ENCODE assay signal across 27 cellular contexts in the genomic region with DNA sequence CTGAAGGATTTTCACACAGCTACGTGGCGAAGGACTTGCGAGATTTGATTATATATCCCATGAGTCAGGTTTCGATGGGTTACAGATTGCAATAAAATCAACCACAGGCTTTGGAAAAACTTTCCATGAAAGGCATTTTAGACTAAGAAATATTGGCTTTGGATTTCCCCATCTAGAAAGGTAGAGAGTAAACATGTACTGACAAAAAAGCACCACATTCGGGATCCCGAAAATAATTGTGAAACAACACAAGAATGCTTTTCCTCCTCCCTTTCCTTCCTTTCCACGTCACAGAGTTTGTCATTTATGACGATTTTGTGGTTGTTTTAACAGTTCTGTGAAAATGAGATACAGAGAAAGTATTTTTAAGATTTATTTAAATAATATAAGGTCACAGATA. TPM values are rescaled to one million over a fixed set of nuclear protein-coding genes. Genes with fewer than 3 reads are reported as not detected.
DNase-seq lines count a peak whose midpoint lies in the region; ATAC-seq and TF ChIP-seq lines count a peak whose summit lies in the region.
"Had no signal": no experiment of that assay in that cellular context is flagged by ENCODE, and none has a peak within 500 bp of the region (broad histone marks: within the 10 kb centered on the region; RNA-seq: fewer than 3 reads in every experiment).

No MANE protein-coding gene starts in this region.

- H3K27me3 Mint-ChIP-seq in MCF 10A (ENCODE audit: insufficient read depth, unreplicated experiment) (no peaks in the 10 kb centered on the region), HFFc6 (ENCODE audit: insufficient read depth) (peaks cover 15% of the 10 kb centered on the region)

- in situ Hi-C loops in mammary epithelial cell (cut with MboI; ENCODE audit: low sequenced_read_pairs in 2 of 2), result no loop called here

- ATAC-seq in sciatic nerve, result no peak
- ATAC-seq: activated CD8-positive, alpha-beta memory T cell treated with anti-CD3 and anti-CD28 coated beads, Interleukin-2, amount 10 ng/mL, durations not matched to agents 7 days and 5 days; esophagus mucosa; stimulated activated naive CD8-positive, alpha-beta T cell treated with anti-CD3 and anti-CD28 coated beads, Interleukin-15, amount 100 ng/mL, for 72 hours had no signal

- H3K36me3 Mint-ChIP-seq in MCF 10A (ENCODE audit: insufficient read depth, unreplicated experiment) (peaks cover 5% of the 10 kb centered on the region), HFFc6 (ENCODE audit: low read depth) (no peaks in the 10 kb centered on the region; the same call in 1 of the 2 replicates)
- H3K36me3 Mint-ChIP-seq: activated CD8-positive, alpha-beta memory T cell treated with anti-CD3 and anti-CD28 coated beads, Interleukin-2, amount 10 ng/mL, durations not matched to agents 7 days and 5 days; activated naive CD4-positive, alpha-beta T cell treated with anti-CD3 and anti-CD28 coated beads, Interleukin-2, amount 10 ng/mL, durations not matched to agents 7 days and 5 days had no signal

- H3K4me1 Mint-ChIP-seq in MCF 10A (ENCODE audit: insufficient read depth, unreplicated experiment) (peaks cover 47% of the 10 kb centered on the region), HFFc6 (ENCODE audit: low read depth) (peaks cover 50% of the 10 kb centered on the region)
- H3K4me1 Mint-ChIP-seq: activated CD8-positive, alpha-beta memory T cell treated with anti-CD3 and anti-CD28 coated beads, Interleukin-2, amount 10 ng/mL, durations not matched to agents 7 days and 5 days; activated naive CD4-positive, alpha-beta T cell treated with anti-CD3 and anti-CD28 coated beads, Interleukin-2, amount 10 ng/mL, durations not matched to agents 7 days and 5 days; stimulated activated naive CD8-positive, alpha-beta T cell treated with anti-CD3 and anti-CD28 coated beads, Interleukin-15, amount 100 ng/mL, for 72 hours had no signal

- POLR2A ChIA-PET in MCF 10A (lab: Yijun Ruan, JAX), result interaction anchor here (0.8 to 1.8 kb wide), 4 partner anchors 9 to 322 kb away, joined by 3 to 5 read pairs (median 4); no protein-coding TSS in a partner anchor

- H3K4me1 ChIP-seq in mammary epithelial cell (ENCODE audit: insufficient read depth, low read length), result peaks cover 18% of the 10 kb centered on the region
- peaks cover 13% of the 10 kb centered on the region for H3K4me1 ChIP-seq in smooth muscle cell (ENCODE audit: low read depth)

- H4K20me1 ChIP-seq in mammary epithelial cell (ENCODE audit: insufficient read depth, low read length) (no peaks in the 10 kb centered on the region), smooth muscle cell (ENCODE audit: low read depth) (peaks cover 1% of the 10 kb centered on the region)

- H3K9me3 Mint-ChIP-seq in MCF 10A (ENCODE audit: unreplicated experiment) (no peaks in the 10 kb centered on the region), HFFc6 (no peaks in the 10 kb centered on the region)
- H3K9me3 Mint-ChIP-seq: activated naive CD4-positive, alpha-beta T cell treated with anti-CD3 and anti-CD28 coated beads, Interleukin-2, amount 10 ng/mL, durations not matched to agents 7 days and 5 days; stimulated activated naive CD8-positive, alpha-beta T cell treated with anti-CD3 and anti-CD28 coated beads, Interleukin-15, amount 100 ng/mL, for 72 hours had no signal

- H3K79me2 ChIP-seq in mammary epithelial cell (ENCODE audit: insufficient read depth, low read length), result peaks cover 89% of the 10 kb centered on the region
- peaks cover 33% of the 10 kb centered on the region for H3K79me2 ChIP-seq in smooth muscle cell (ENCODE audit: low read depth)

- H3K9me3 ChIP-seq in mammary epithelial cell (replicated peaks; ENCODE audit: insufficient read depth, low read length) (no peaks in the 10 kb centered on the region), SK-N-MC (ENCODE audit: low read depth, low read length) (no peaks in the 10 kb centered on the region), smooth muscle cell (replicated peaks; ENCODE audit: low read depth) (no peaks in the 10 kb centered on the region)
- H3K9me3 ChIP-seq: MG63, SJCRH30, tibial nerve had no signal

- H2AFZ ChIP-seq in mammary epithelial cell (ENCODE audit: low read depth, low read length) (no peak overlapping the region), smooth muscle cell (ENCODE audit: low read depth) (no peak overlapping the region)

- H3K27me3 ChIP-seq in mammary epithelial cell (ENCODE audit: insufficient read depth, low read length) (no peaks in the 10 kb centered on the region), smooth muscle cell (ENCODE audit: low read depth) (no peaks in the 10 kb centered on the region)
- H3K27me3 ChIP-seq: MG63, SJCRH30, tibial nerve had no signal

- H3K4me2 ChIP-seq in mammary epithelial cell (ENCODE audit: insufficient read depth, low read depth, low read length), result no peak overlapping the region
- H3K4me2 ChIP-seq in smooth muscle cell, result peak overlapping the region; percentile 60

- CTCF ChIA-PET in MCF 10A (lab: Yijun Ruan, JAX), result interaction anchor here (0.7 to 1.1 kb wide), 3 partner anchors 16 to 1430 kb away, joined by 3 to 4 read pairs (median 3); no protein-coding TSS in a partner anchor
- CTCF ChIA-PET in mammary epithelial cell (lab: Charles Lee; ENCODE audit: low non-redundant PET), result no interaction called here

- H3K27ac ChIP-seq in mammary epithelial cell (ENCODE audit: insufficient read depth, low read depth, low read length) (no peak overlapping the region), SK-N-MC (peak overlapping the region; percentile 37), smooth muscle cell (ENCODE audit: low read depth) (peak overlapping the region; percentile 69)
- H3K27ac ChIP-seq: tibial nerve had no signal

- H3K27ac Mint-ChIP-seq in MCF 10A (ENCODE audit: low read depth, unreplicated experiment), result peak overlapping the region; percentile 59
- no peak overlapping the region for H3K27ac Mint-ChIP-seq in HFFc6
- H3K27ac Mint-ChIP-seq: activated CD8-positive, alpha-beta memory T cell treated with anti-CD3 and anti-CD28 coated beads, Interleukin-2, amount 10 ng/mL, durations not matched to agents 7 days and 5 days; activated naive CD4-positive, alpha-beta T cell treated with anti-CD3 and anti-CD28 coated beads, Interleukin-2, amount 10 ng/mL, durations not matched to agents 7 days and 5 days; stimulated activated naive CD8-positive, alpha-beta T cell treated with anti-CD3 and anti-CD28 coated beads, Interleukin-15, amount 100 ng/mL, for 72 hours had no signal

- TF ChIP-seq CTCF in MCF 10A (IDR thresholded peaks at IDR 0.05; ENCODE audit: unreplicated experiment), result no peak
- no peak for TF ChIP-seq CTCF in mammary epithelial cell (conservative IDR thresholded peaks at IDR 0.05 in 1 of 2, IDR thresholded peaks at IDR 0.05 in 1 of 2; ENCODE audit: extremely low read depth in 1 of 2, insufficient read depth in 1 of 2, low read depth in 1 of 2, low read length in 2 of 2)
- TF ChIP-seq CTCF in smooth muscle cell (IDR thresholded peaks at IDR 0.05; ENCODE audit: borderline replicate concordance, insufficient read depth, poor library complexity, severe bottlenecking), result no peak
- no peak for TF ChIP-seq CTCF in HFFc6 (IDR thresholded peaks at IDR 0.05)

- dilution Hi-C loops in mammary epithelial cell (cut with HindIII; ENCODE audit: low sequenced_read_pairs), result no loop called here

- H3K36me3 ChIP-seq in mammary epithelial cell (ENCODE audit: insufficient read depth, low read length) (peaks cover 2% of the 10 kb centered on the region), SK-N-MC (ENCODE audit: insufficient read depth, low read length) (no peaks in the 10 kb centered on the region), smooth muscle cell (ENCODE audit: low read depth) (no peaks in the 10 kb centered on the region)
- H3K36me3 ChIP-seq: MG63, tibial nerve had no signal

- H3K9ac ChIP-seq in mammary epithelial cell (ENCODE audit: insufficient read depth, low read length) (no peak overlapping the region), SK-N-MC (ENCODE audit: insufficient read length) (no peak overlapping the region), smooth muscle cell (ENCODE audit: low read depth) (peak overlapping the region; percentile 24)

- intact Hi-C loops in MCF 10A (cut with micrococcal nuclease) (no loop called here), mammary epithelial cell (cut with micrococcal nuclease) (no loop called here), sciatic nerve (cut with DNase I) (no loop called here)

- H3K4me3 ChIP-seq in mammary epithelial cell (replicated peaks in 1 of 3; ENCODE audit: insufficient read depth in 1 of 3, low read depth in 2 of 3, low read length in 3 of 3) (no peak overlapping the region), SK-N-MC (0 out of 2 replicates have a peak overlapping the region, but pooled peaks have one; percentile 21), smooth muscle cell (no peak overlapping the region)
- H3K4me3 ChIP-seq: MG63, tibial nerve had no signal

- WGBS in mammary epithelial cell (ENCODE audit: low coverage, missing lambda C conversion rate), result 87% methylated on average over 8 of the region's 8 CpGs
- WGBS in smooth muscle cell (ENCODE audit: low lambda C conversion rate), result 43% methylated on average over 8 of the region's 8 CpGs

- no TSS peak for BruUV-seq in MCF 10A (replicated peaks; lab: Mats Ljungman, UMichigan)
- no TSS peak for BruUV-seq in mammary epithelial cell (replicated peaks; lab: Mats Ljungman, UMichigan)

- DNase-seq in MCF 10A (ENCODE audit: unreplicated experiment) (peak; percentile 95), mammary epithelial cell (no peak), SK-N-MC (ENCODE audit: low read depth, low spot score) (no peak), fibroblast of gingiva (ENCODE audit: low read depth) (peak; percentile 32), smooth muscle cell (lab: John Stamatoyannopoulos, UW; ENCODE audit: unreplicated experiment) (no peak), HFFc6 (no peak), sciatic nerve (ENCODE audit: low spot score) (no peak), Kasumi-1 (lab: John Stamatoyannopoulos, UW) (no peak)
- DNase-seq: 8988T; activated CD4-positive, alpha-beta T cell treated with anti-CD3 and anti-CD28 coated beads for 48 hours; activated CD8-positive, alpha-beta memory T cell treated with anti-CD3 and anti-CD28 coated beads, Interleukin-2, amount 10 ng/mL, durations not matched to agents 7 days and 5 days; activated naive CD4-positive, alpha-beta T cell treated with anti-CD3 and anti-CD28 coated beads, Interleukin-2, amount 10 ng/mL, durations not matched to agents 7 days and 5 days; anterior cingulate cortex; effector CD8-positive, alpha-beta T cell; glutamatergic neuron; GOT3; kidney glomerular epithelial cell; mesendoderm; MG63; NCI-H2171 treated with DMSO at 0.1 percent for 48 hours; occipital lobe; retina; SJCRH30; stimulated activated CD4-positive, alpha-beta T cell treated with anti-CD3 and anti-CD28 coated beads, Interleukin-12 subunit alpha, Interleukin-12 subunit beta, amount 100 ng/mL, for 4 hours; stimulated activated naive CD8-positive, alpha-beta T cell treated with anti-CD3 and anti-CD28 coated beads, Interleukin-15, amount 100 ng/mL, for 72 hours had no signal

- no peaks in the 10 kb centered on the region for H3F3A ChIP-seq in smooth muscle cell (ENCODE audit: low read depth)

- H3K4me3 Mint-ChIP-seq in MCF 10A (ENCODE audit: unreplicated experiment), result no peak overlapping the region
- H3K4me3 Mint-ChIP-seq in HFFc6, result no peak overlapping the region
- H3K4me3 Mint-ChIP-seq: activated CD8-positive, alpha-beta memory T cell treated with anti-CD3 and anti-CD28 coated beads, Interleukin-2, amount 10 ng/mL, durations not matched to agents 7 days and 5 days; activated naive CD4-positive, alpha-beta T cell treated with anti-CD3 and anti-CD28 coated beads, Interleukin-2, amount 10 ng/mL, durations not matched to agents 7 days and 5 days; stimulated activated naive CD8-positive, alpha-beta T cell treated with anti-CD3 and anti-CD28 coated beads, Interleukin-15, amount 100 ng/mL, for 72 hours had no signal

RNA-seq across cellular contexts. Expression of a gene that starts 38.5 kb away (rescaled TPM):
- total RNA-seq in MCF 10A (2022) (5.3 and 6.3 TPM in 2 replicates), mammary epithelial cell (100 to 1,000 TPM in 1 of 2 donors, 10 to 100 TPM in 1; 39.6 to 120 TPM), smooth muscle cell (63.3 and 76.5 TPM in 2 replicates), sciatic nerve (46.8 TPM)
- polyA plus RNA-seq in mammary epithelial cell (10.9 TPM), smooth muscle cell (25.6 and 29.1 TPM in 2 replicates)
- 35.6 TPM for polyA minus RNA-seq in mammary epithelial cell
- total RNA-seq in HFFc6 (2021; fragmentation: NEBNext Ultra II Directional; extraction: Animal tissue kit (Norgen Biotek cat#: 25700)), result 10 to 100 TPM in 1 of 6 experiments, 1 to 10 TPM in 5; 2.0 to 11.8 (median 2.5) TPM
- total RNA-seq: activated CD8-positive, alpha-beta memory T cell treated with anti-CD3 and anti-CD28 coated beads, Interleukin-2, amount 10 ng/mL, durations not matched to agents 7 days and 5 days had no signal

Comparison
In these comparisons a context has a peak if more than half of its experiments do, and no peak if none do; other contexts are left out.
1. DNase-seq: peak in MCF 10A (single experiment) and fibroblast of gingiva (single experiment); none in mammary epithelial cell (single experiment), SK-N-MC (single experiment), smooth muscle cell (single experiment), HFFc6 (single experiment), sciatic nerve (single experiment) and Kasumi-1 (0 of 2).